ENCODE assay signal across 1 cellular context in the genomic region with DNA sequence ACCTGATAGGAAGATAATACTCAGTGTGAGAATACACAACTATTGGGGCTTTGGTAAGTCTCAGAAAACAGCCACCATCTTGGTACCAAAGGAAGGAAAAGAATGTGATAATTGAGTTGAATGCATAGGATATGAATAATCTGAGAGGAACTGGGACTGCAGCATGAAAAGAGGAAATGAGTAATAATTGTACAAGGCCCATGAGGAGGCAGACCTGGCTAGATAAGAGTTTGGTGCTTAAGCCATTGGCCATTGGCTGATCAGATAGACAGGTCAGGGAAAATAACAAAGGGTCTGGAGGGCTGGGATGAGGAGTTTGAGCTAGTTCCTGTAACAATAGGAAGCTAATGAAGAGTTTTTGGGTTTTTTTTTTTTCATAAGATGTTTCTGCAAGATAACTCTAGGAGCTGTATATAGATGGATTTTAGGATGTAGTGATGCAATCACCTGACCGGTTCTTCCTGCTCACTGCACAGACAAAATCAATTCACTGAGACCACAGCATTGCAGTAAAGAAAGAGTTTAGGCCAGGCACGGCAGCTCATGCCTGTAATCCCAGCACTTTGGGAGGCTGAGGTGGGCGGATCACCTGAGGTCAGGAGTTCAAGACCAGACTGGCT.
TF ChIP-seq lines count a peak whose summit lies in the region.

No MANE protein-coding gene starts in this region.

TF ChIP-seq in GM12878, 131 proteins besides CTCF, POLR2A, EP300 and RAD21 (continued from another document):
- TF ChIP-seq SRF (IDR thresholded peaks at IDR 0.05; ENCODE audit: low read depth in 2 of 2, low read length in 2 of 2) (peak in 1 of 2 experiments; percentile 36; a peak in 1 of 4 replicates), ZNF207 (IDR thresholded peaks at IDR 0.05; ENCODE audit: borderline replicate concordance) (no peak), HCFC1 (IDR thresholded peaks at IDR 0.05; ENCODE audit: low read length) (no peak)
